In genomic region chr11:20000022-20000392, GRCh38 we compare ENCODE assay signal across 18 cellular contexts.
A peak's percentile ranks its signal among the peaks of the same experiment; 100 is the strongest.
DNase-seq lines count a peak whose midpoint lies in the region; ATAC-seq and TF ChIP-seq lines count a peak whose summit lies in the region.
"Had no signal": no experiment of that assay in that cellular context is flagged by ENCODE, and none has a peak within 500 bp of the region (broad histone marks: within the 10 kb centered on the region; RNA-seq: fewer than 3 reads in every experiment).

No MANE protein-coding gene starts in this region.

- peaks cover 18% of the 10 kb centered on the region for H3K36me3 Mint-ChIP-seq in Calu3 (ENCODE audit: insufficient read depth, unreplicated experiment)
- H3K36me3 Mint-ChIP-seq in neural progenitor cell = peaks cover under 1% of the 10 kb centered on the region
- H3K36me3 Mint-ChIP-seq: activated naive CD8-positive, alpha-beta T cell treated with anti-CD3 and anti-CD28 coated beads for 36 hours; CD8-positive, alpha-beta T cell had no signal

- H3K79me2 ChIP-seq in hepatocyte (peaks cover 14% of the 10 kb centered on the region), neural progenitor cell (ENCODE audit: low read depth) (no peaks in the 10 kb centered on the region)

- H3K4me2 ChIP-seq in hepatocyte (no peak overlapping the region), neural progenitor cell (peak overlapping the region; percentile 69)

- no peaks in the 10 kb centered on the region for H3K9me2 ChIP-seq in hepatocyte (replicated peaks; ENCODE audit: insufficient read depth)

- H3K4me1 ChIP-seq in HUES64 (ENCODE audit: insufficient read depth, low read length) = peaks cover 38% of the 10 kb centered on the region
- H3K4me1 ChIP-seq in hepatocyte (ENCODE audit: insufficient read depth) = peaks cover 53% of the 10 kb centered on the region
- H3K4me1 ChIP-seq in neural progenitor cell = peaks cover 23% of the 10 kb centered on the region
- peaks cover 16% of the 10 kb centered on the region for H3K4me1 ChIP-seq in ovary (ENCODE audit: insufficient read depth)

- H3F3A ChIP-seq in neural progenitor cell (ENCODE audit: low read depth) = peaks cover 28% of the 10 kb centered on the region

- DNase-seq in Calu3 (no peak), hepatocyte (ENCODE audit: low spot score) (no peak), neural progenitor cell (ENCODE audit: low spot score) (no peak), kidney glomerular epithelial cell (lab: John Stamatoyannopoulos, UW) (no peak), left colon (no peak), ovary (no peak)
- DNase-seq: activated CD4-positive, alpha-beta T cell treated with anti-CD3 and anti-CD28 coated beads for 1 hour; activated naive CD8-positive, alpha-beta T cell treated with anti-CD3 and anti-CD28 coated beads for 36 hours; CD8-positive, alpha-beta T cell; DND-41; erythroblast; spleen; T-helper 9 cell had no signal

- H3K9me3 Mint-ChIP-seq in Calu3 (ENCODE audit: low read depth, unreplicated experiment) (no peaks in the 10 kb centered on the region), neural progenitor cell (no peaks in the 10 kb centered on the region)
- H3K9me3 Mint-ChIP-seq: activated naive CD8-positive, alpha-beta T cell treated with anti-CD3 and anti-CD28 coated beads for 36 hours; activated T-helper 1 cell treated with anti-CD3 and anti-CD28 coated beads, Interleukin-12 subunit alpha, Interleukin-12 subunit beta, Interleukin-2, Interleukin-4 antibody, amounts not matched to agents 30 ng/mL and 10 ng/mL and 1 ng/mL, durations not matched to agents 14 hours and 24 hours and 36 hours; CD8-positive, alpha-beta T cell had no signal

- intact Hi-C loops in Calu3 (cut with micrococcal nuclease; ENCODE audit: unreplicated experiment) (no loop called here), left colon (cut with DNase I, micrococcal nuclease) (no loop called here), ovary (cut with DNase I) (no loop called here)

- H4K20me1 ChIP-seq in hepatocyte (ENCODE audit: insufficient read depth, poor library complexity, severe bottlenecking) = no peaks in the 10 kb centered on the region
- peaks cover 61% of the 10 kb centered on the region for H4K20me1 ChIP-seq in neural progenitor cell (ENCODE audit: low read depth)

- H3K36me3 ChIP-seq in HUES64 (ENCODE audit: insufficient read depth, low read length) = no peaks in the 10 kb centered on the region
- H3K36me3 ChIP-seq in hepatocyte (replicated peaks; ENCODE audit: insufficient read depth, low read depth) = no peaks in the 10 kb centered on the region
- H3K36me3 ChIP-seq in neural progenitor cell = no peaks in the 10 kb centered on the region
- no peaks in the 10 kb centered on the region for H3K36me3 ChIP-seq in ovary
- H3K36me3 ChIP-seq: spleen had no signal

- no peak for TF ChIP-seq POLR2A in ovary (IDR thresholded peaks at IDR 0.05)

- peaks cover 67% of the 10 kb centered on the region for H3K4me1 Mint-ChIP-seq in Calu3 (ENCODE audit: low read depth, unreplicated experiment)
- H3K4me1 Mint-ChIP-seq in neural progenitor cell = peaks cover 71% of the 10 kb centered on the region
- H3K4me1 Mint-ChIP-seq: activated naive CD8-positive, alpha-beta T cell treated with anti-CD3 and anti-CD28 coated beads for 36 hours had no signal

- 13% methylated on average over 3 of the region's 3 CpGs for WGBS in HUES64
- WGBS in hepatocyte (ENCODE audit: low lambda C conversion rate, missing lambda C conversion rate) = 47% methylated on average over 3 of the region's 3 CpGs
- 46 to 51% (median 50%) methylated on average over 3 of the region's 3 CpGs for WGBS in ovary, 3 donors

- BruUV-seq in Calu3 (replicated peaks; lab: Mats Ljungman, UMichigan) = no TSS peak

- peak overlapping the region; percentile 65; the same call in 1 of the 2 replicates for H3K27ac ChIP-seq in HUES64 (ENCODE audit: low read depth, low read length)
- peak overlapping the region; percentile 89 for H3K27ac ChIP-seq in hepatocyte
- H3K27ac ChIP-seq in neural progenitor cell = no peak overlapping the region
- peak overlapping the region in 1 of 2 donors; percentile 22 for H3K27ac ChIP-seq in ovary
- H3K27ac ChIP-seq: HL-60, SK-N-MC, spleen had no signal

- no peak overlapping the region for H3K9ac ChIP-seq in HUES64 (ENCODE audit: low read depth, low read length)
- H3K9ac ChIP-seq in neural progenitor cell = no peak overlapping the region

- CTCF ChIA-PET in Calu3 (lab: Charles Lee) = interaction anchor here (0.5 to 1.8 kb wide), 5 partner anchors 7 to 113 kb away, joined by 3 to 6 read pairs (median 3); no protein-coding TSS in a partner anchor

- no peak for TF ChIP-seq CTCF in Calu3 (IDR thresholded peaks at IDR 0.05; ENCODE audit: unreplicated experiment)
- no peak for TF ChIP-seq CTCF in hepatocyte (IDR thresholded peaks at IDR 0.05; ENCODE audit: poor library complexity)
- TF ChIP-seq CTCF in neural progenitor cell (IDR thresholded peaks at IDR 0.05) = no peak
- TF ChIP-seq CTCF in ovary (IDR thresholded peaks at IDR 0.05) = no peak

- H3K4me3 Mint-ChIP-seq in Calu3 (ENCODE audit: low read depth, unreplicated experiment) (no peak overlapping the region), neural progenitor cell (peak overlapping the region; percentile 64)
- H3K4me3 Mint-ChIP-seq: activated naive CD8-positive, alpha-beta T cell treated with anti-CD3 and anti-CD28 coated beads for 36 hours; activated T-helper 1 cell treated with anti-CD3 and anti-CD28 coated beads, Interleukin-12 subunit alpha, Interleukin-12 subunit beta, Interleukin-2, Interleukin-4 antibody, amounts not matched to agents 30 ng/mL and 10 ng/mL and 1 ng/mL, durations not matched to agents 14 hours and 24 hours and 36 hours; CD8-positive, alpha-beta T cell had no signal

- H3K27me3 Mint-ChIP-seq in Calu3 (ENCODE audit: unreplicated experiment) (no peaks in the 10 kb centered on the region), neural progenitor cell (ENCODE audit: insufficient read depth, low read depth) (peaks cover 6% of the 10 kb centered on the region)

- no peak for ATAC-seq in left colon
- ATAC-seq: CD8-positive, alpha-beta T cell; HCT116 had no signal

- H2AFZ ChIP-seq in hepatocyte (no peak overlapping the region), neural progenitor cell (replicated peaks) (no peak overlapping the region)

- TF ChIP-seq EP300 in ovary (IDR thresholded peaks at IDR 0.05) = no peak

- no peaks in the 10 kb centered on the region for H3K9me3 ChIP-seq in HUES64 (ENCODE audit: insufficient read depth, low read depth, low read length)
- H3K9me3 ChIP-seq in hepatocyte (ENCODE audit: low read depth) = no peaks in the 10 kb centered on the region
- no peaks in the 10 kb centered on the region for H3K9me3 ChIP-seq in neural progenitor cell (ENCODE audit: low read depth)
- no peaks in the 10 kb centered on the region for H3K9me3 ChIP-seq in ovary
- H3K9me3 ChIP-seq: spleen had no signal

- H3K27ac Mint-ChIP-seq in Calu3 (ENCODE audit: unreplicated experiment) = peak overlapping the region; percentile 57
- peak overlapping the region; percentile 95 for H3K27ac Mint-ChIP-seq in neural progenitor cell
- H3K27ac Mint-ChIP-seq: activated naive CD8-positive, alpha-beta T cell treated with anti-CD3 and anti-CD28 coated beads for 36 hours; activated T-helper 1 cell treated with anti-CD3 and anti-CD28 coated beads, Interleukin-12 subunit alpha, Interleukin-12 subunit beta, Interleukin-2, Interleukin-4 antibody, amounts not matched to agents 30 ng/mL and 10 ng/mL and 1 ng/mL, durations not matched to agents 14 hours and 24 hours and 36 hours; CD8-positive, alpha-beta T cell had no signal

- H3K27me3 ChIP-seq in HUES64 (ENCODE audit: insufficient read depth, low read length) = peaks cover 47% of the 10 kb centered on the region
- no peaks in the 10 kb centered on the region for H3K27me3 ChIP-seq in hepatocyte
- H3K27me3 ChIP-seq in neural progenitor cell = peaks cover 63% of the 10 kb centered on the region
- no peaks in the 10 kb centered on the region for H3K27me3 ChIP-seq in ovary
- H3K27me3 ChIP-seq: spleen had no signal

- H3K4me3 ChIP-seq in HUES64 (ENCODE audit: low read length) = 0 out of 2 replicates have a peak overlapping the region, but pooled peaks have one; percentile 3
- no peak overlapping the region for H3K4me3 ChIP-seq in hepatocyte
- H3K4me3 ChIP-seq in neural progenitor cell = no peak overlapping the region
- H3K4me3 ChIP-seq in ovary = no peak overlapping the region
- H3K4me3 ChIP-seq: SK-N-MC, spleen had no signal
